ENCODE assay signal across 26 cellular contexts in the genomic region with DNA sequence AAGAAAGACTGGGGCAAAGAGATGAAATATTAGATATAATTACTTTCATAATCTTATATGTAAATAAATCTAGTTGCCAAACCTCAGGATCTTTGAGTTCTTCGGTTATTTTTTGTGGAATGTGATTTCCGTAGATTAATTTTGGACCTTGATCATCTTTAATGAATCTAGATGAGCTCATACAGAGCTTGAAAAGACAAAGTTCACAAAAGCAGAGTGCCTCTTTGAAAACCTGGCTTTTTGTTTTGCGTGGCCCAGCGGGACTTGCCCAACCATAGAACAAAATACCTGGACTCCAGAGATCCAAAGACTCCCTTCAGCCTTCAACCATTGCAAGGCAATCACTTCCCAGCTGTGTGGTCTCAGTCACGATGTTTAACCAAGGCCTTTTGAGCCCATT.
"Had no signal": no experiment of that assay in that cellular context is flagged by ENCODE, and none has a peak within 500 bp of the region (broad histone marks: within the 10 kb centered on the region; RNA-seq: fewer than 3 reads in every experiment).

No MANE protein-coding gene starts in this region.

- H3K36me3 Mint-ChIP-seq: natural killer cell treated with Interleukin-12 subunit alpha and Interleukin-12 subunit beta and Interleukin-15 and Interleukin-18, amount 100 ng/mL, for 72 hours had no signal

- H3K27me3 ChIP-seq: ovary, right atrium auricular region, spleen, tibial nerve, uterus had no signal

- H3K27ac Mint-ChIP-seq: progenitor cell of endocrine pancreas; stimulated activated memory B cell treated with anti-CD40 and anti-IgM and Interleukin-4, amounts not matched to agents 10 μg/mL and 1 μg/mL and 100 μg/mL, for 72 hours; type B pancreatic cell had no signal

- H3K4me1 ChIP-seq: lower lobe of right lung, right atrium auricular region, tibial nerve had no signal

- DNase-seq: hippocampal formation; immature natural killer cell; kidney; left ventricle myocardium superior; lower lobe of right lung; mammary epithelial cell; midbrain; mucosa of descending colon; naive thymus-derived CD4-positive, alpha-beta T cell; ovary; spleen; stimulated activated CD4-positive, alpha-beta T cell treated with anti-CD3 and anti-CD28 coated beads, Interleukin-2, amount 100 ng/mL, for 48 hours; stimulated activated CD4-positive, alpha-beta T cell treated with anti-CD3 and anti-CD28 coated beads, Interleukin-4, amount 100 ng/mL, for 4 hours; stimulated activated CD8-positive, alpha-beta memory T cell treated with anti-CD3 and anti-CD28 coated beads, Interleukin-4, amount 100 ng/mL, for 48 hours; stimulated activated naive CD4-positive, alpha-beta T cell treated with Interleukin-2 at 50 U/mL for 16 hours; stimulated activated naive CD8-positive, alpha-beta T cell treated with anti-CD3 and anti-CD28 coated beads, Interleukin-15, amount 100 ng/mL, for 72 hours; substantia nigra; uterus had no signal

- H3K4me3 Mint-ChIP-seq: immature natural killer cell; naive thymus-derived CD4-positive, alpha-beta T cell; natural killer cell treated with Interleukin-12 subunit alpha and Interleukin-12 subunit beta and Interleukin-15 and Interleukin-18, amount 100 ng/mL, for 72 hours; stimulated activated memory B cell treated with anti-CD40 and anti-IgM and Interleukin-4, amounts not matched to agents 10 μg/mL and 1 μg/mL and 100 μg/mL, for 72 hours; stimulated activated naive CD8-positive, alpha-beta T cell treated with anti-CD3 and anti-CD28 coated beads, Interleukin-15, amount 100 ng/mL, for 72 hours; type B pancreatic cell had no signal

- ATAC-seq: left ventricle myocardium superior; lower lobe of right lung; mucosa of descending colon; naive thymus-derived CD4-positive, alpha-beta T cell; natural killer cell treated with Interleukin-12 subunit alpha and Interleukin-12 subunit beta and Interleukin-15 and Interleukin-18, amount 100 ng/mL, for 72 hours; sciatic nerve; stimulated activated memory B cell treated with anti-CD40 and anti-IgM and Interleukin-4, amounts not matched to agents 10 μg/mL and 1 μg/mL and 100 μg/mL, for 72 hours had no signal

- H3K9me3 ChIP-seq: lower lobe of right lung, mucosa of descending colon, ovary, right atrium auricular region, spleen, tibial nerve, uterus had no signal

- H3K36me3 ChIP-seq: lower lobe of right lung, ovary, uterus had no signal

- H3K27me3 Mint-ChIP-seq: naive thymus-derived CD4-positive, alpha-beta T cell; natural killer cell treated with Interleukin-12 subunit alpha and Interleukin-12 subunit beta and Interleukin-15 and Interleukin-18, amount 100 ng/mL, for 72 hours; progenitor cell of endocrine pancreas; stimulated activated memory B cell treated with anti-CD40 and anti-IgM and Interleukin-4, amounts not matched to agents 10 μg/mL and 1 μg/mL and 100 μg/mL, for 72 hours; stimulated activated naive CD8-positive, alpha-beta T cell treated with anti-CD3 and anti-CD28 coated beads, Interleukin-15, amount 100 ng/mL, for 72 hours; type B pancreatic cell had no signal

- H3K27ac ChIP-seq: lower lobe of right lung, ovary, right atrium auricular region, skin epidermis, spleen, tibial nerve, uterus had no signal

- H3K9me3 Mint-ChIP-seq: immature natural killer cell; natural killer cell treated with Interleukin-12 subunit alpha and Interleukin-12 subunit beta and Interleukin-15 and Interleukin-18, amount 100 ng/mL, for 72 hours; stimulated activated memory B cell treated with anti-CD40 and anti-IgM and Interleukin-4, amounts not matched to agents 10 μg/mL and 1 μg/mL and 100 μg/mL, for 72 hours; stimulated activated naive CD8-positive, alpha-beta T cell treated with anti-CD3 and anti-CD28 coated beads, Interleukin-15, amount 100 ng/mL, for 72 hours had no signal

- H3K4me3 ChIP-seq: lower lobe of right lung, mucosa of descending colon, ovary, right atrium auricular region, skin epidermis, spleen, tibial nerve, uterus had no signal
